ENCODE assay signal across 1 cellular context in genomic region chr12:121796855-121797751, GRCh38.
TF ChIP-seq lines count a peak whose summit lies in the region.

No MANE protein-coding gene starts in this region.

TF ChIP-seq in HEK293, 187 proteins besides CTCF, POLR2A, EP300 and RAD21 (continued from another document and continues in another):
- TF ChIP-seq ZBTB49 (tag by site-specific recombination; IDR thresholded peaks at IDR 0.05; ENCODE audit: low read depth) (no peak), ZNF792 (tag by site-specific recombination; IDR thresholded peaks at IDR 0.05) (no peak), ZNF600 (tag by site-specific recombination; IDR thresholded peaks at IDR 0.05) (peak; percentile 60; the same call in 1 of the 2 replicates), ZBTB8A (tag by site-specific recombination; IDR thresholded peaks at IDR 0.05) (peak; percentile 87), ATF2 (tag by site-specific recombination; IDR thresholded peaks at IDR 0.05; ENCODE audit: low read depth) (no peak), ZNF398 (tag by site-specific recombination; IDR thresholded peaks at IDR 0.05) (peak; percentile 78), ZNF2 (tag by site-specific recombination; IDR thresholded peaks at IDR 0.05) (peak; percentile 14; the same call in 1 of the 2 replicates), KLF17 (tag by site-specific recombination; IDR thresholded peaks at IDR 0.05) (peak; percentile 81; the same call in 1 of the 2 replicates), ZNF529 (tag by site-specific recombination; IDR thresholded peaks at IDR 0.05; ENCODE audit: insufficient replicate concordance) (no peak), ZNF18 (tag by site-specific recombination; IDR thresholded peaks at IDR 0.05) (peak; percentile 75), ZNF692 (tag by site-specific recombination; IDR thresholded peaks at IDR 0.05) (peak; percentile 95), ZFP69B (tag by site-specific recombination; IDR thresholded peaks at IDR 0.05) (peak; percentile 87), KLF9 (tag by site-specific recombination; IDR thresholded peaks at IDR 0.05; ENCODE audit: low read depth) (peak; percentile 93), ZNF558 (tag by site-specific recombination; IDR thresholded peaks at IDR 0.05) (no peak), ZNF341 (tag by site-specific recombination; IDR thresholded peaks at IDR 0.05; ENCODE audit: low read depth) (peak; percentile 98), GLIS2 (tag by site-specific recombination; IDR thresholded peaks at IDR 0.05) (peak; percentile 92), ZNF175 (tag by site-specific recombination; IDR thresholded peaks at IDR 0.05) (no peak), INSM2 (tag by site-specific recombination; IDR thresholded peaks at IDR 0.05) (peak; percentile 62; the same call in 1 of the 2 replicates), WT1 (tag by site-specific recombination; IDR thresholded peaks at IDR 0.05) (peak; percentile 98), ZIC2 (tag by site-specific recombination; IDR thresholded peaks at IDR 0.05) (peak; percentile 96), ZBTB48 (tag by site-specific recombination; IDR thresholded peaks at IDR 0.05) (peak; percentile 87), SP3 (tag by site-specific recombination; IDR thresholded peaks at IDR 0.05) (peak; percentile 76), ZNF394 (tag by site-specific recombination; IDR thresholded peaks at IDR 0.05; ENCODE audit: borderline replicate concordance) (peak; percentile 14; the same call in 1 of the 2 replicates), ZNF423 (tag by site-specific recombination; IDR thresholded peaks at IDR 0.05) (peak; percentile 96), ZNF362 (tag by site-specific recombination; IDR thresholded peaks at IDR 0.05) (peak; percentile 85), KLF8 (tag by site-specific recombination; IDR thresholded peaks at IDR 0.05) (peak; percentile 58; the same call in 1 of the 2 replicates), ZBTB26 (tag by site-specific recombination; optimal IDR thresholded peaks at IDR 0.05) (peak; percentile 29), ZNF629 (tag by site-specific recombination; IDR thresholded peaks at IDR 0.05) (peak; percentile 43; the same call in 1 of the 2 replicates), ZSCAN23 (tag by site-specific recombination; IDR thresholded peaks at IDR 0.05) (no peak), KLF10 (tag by site-specific recombination; IDR thresholded peaks at IDR 0.05) (peak; percentile 32; the same call in 1 of the 2 replicates), ZFHX2 (tag by site-specific recombination; conservative IDR thresholded peaks at IDR 0.05) (peak; percentile 46), ZNF791 (tag by site-specific recombination; IDR thresholded peaks at IDR 0.05) (no peak), KLF16 (tag by site-specific recombination; IDR thresholded peaks at IDR 0.05) (peak; percentile 74), HIC1 (tag by site-specific recombination; IDR thresholded peaks at IDR 0.05) (peak; percentile 77), REST (tag by site-specific recombination; IDR thresholded peaks at IDR 0.05) (peak; percentile 32; the same call in 1 of the 2 replicates), ZEB2 (tag by site-specific recombination; IDR thresholded peaks at IDR 0.05) (peak; percentile 67; the same call in 1 of the 2 replicates), ZNF335 (tag by site-specific recombination; conservative IDR thresholded peaks at IDR 0.05) (peak; percentile 58; the same call in 1 of the 2 replicates)
